In the genomic region with DNA sequence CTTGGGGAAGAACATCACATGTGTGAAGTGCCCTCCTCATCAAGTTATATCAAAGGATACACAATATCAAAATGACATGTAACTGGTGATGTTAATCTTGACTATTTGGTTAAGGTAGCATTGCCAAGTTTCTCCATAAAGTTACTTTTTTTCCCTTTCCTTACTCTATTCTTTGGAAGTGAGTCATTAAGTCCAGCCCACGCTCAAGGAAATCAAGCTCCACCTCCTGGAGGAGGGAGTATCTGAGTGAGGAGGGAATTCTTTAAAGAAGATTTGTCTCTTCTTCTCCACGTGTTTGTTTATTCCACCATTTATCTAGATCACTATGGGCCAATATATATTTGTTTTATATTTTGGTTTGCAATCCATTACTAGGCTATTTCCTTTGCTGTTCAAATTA, we compare ENCODE assay signal across 1 cellular context.
TF ChIP-seq lines count a peak whose summit lies in the region.

No MANE protein-coding gene starts in this region.

TF ChIP-seq in K562, 482 proteins besides CTCF, POLR2A, EP300 and RAD21 (continued from another document):
- TF ChIP-seq, protein P1, sequence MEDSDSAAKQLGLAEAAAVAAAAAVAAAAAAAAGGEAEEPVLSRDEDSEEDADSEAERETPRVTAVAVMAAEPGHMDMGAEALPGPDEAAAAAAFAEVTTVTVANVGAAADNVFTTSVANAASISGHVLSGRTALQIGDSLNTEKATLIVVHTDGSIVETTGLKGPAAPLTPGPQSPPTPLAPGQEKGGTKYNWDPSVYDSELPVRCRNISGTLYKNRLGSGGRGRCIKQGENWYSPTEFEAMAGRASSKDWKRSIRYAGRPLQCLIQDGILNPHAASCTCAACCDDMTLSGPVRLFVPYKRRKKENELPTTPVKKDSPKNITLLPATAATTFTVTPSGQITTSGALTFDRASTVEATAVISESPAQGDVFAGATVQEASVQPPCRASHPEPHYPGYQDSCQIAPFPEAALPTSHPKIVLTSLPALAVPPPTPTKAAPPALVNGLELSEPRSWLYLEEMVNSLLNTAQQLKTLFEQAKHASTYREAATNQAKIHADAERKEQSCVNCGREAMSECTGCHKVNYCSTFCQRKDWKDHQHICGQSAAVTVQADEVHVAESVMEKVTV (CRISPR knock-in tag; IDR thresholded peaks at IDR 0.05) = no peak
